In the genomic region with DNA sequence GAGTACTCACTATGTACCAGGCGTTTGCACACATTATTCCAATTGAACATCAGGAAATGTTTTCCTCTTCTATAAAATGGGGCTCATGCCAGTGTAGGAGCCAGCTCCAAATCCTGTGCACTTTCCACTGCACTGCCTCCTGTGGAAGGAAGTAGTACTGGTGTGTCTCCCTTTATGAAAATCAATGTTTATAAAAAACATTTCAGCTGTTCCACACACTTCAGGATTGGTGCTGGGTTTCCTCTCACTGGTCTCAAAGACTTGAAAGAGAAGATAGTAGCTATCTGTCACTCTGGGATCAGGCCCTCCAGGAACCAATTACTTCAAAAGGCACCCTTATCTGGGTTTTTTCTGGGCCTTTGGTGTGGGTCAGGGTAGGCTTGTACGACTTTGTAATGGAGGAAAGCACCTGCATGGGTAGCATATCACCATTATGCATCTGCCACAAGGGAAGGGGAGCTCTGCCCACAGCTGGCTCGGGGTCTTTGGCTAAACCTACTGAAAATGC, we compare ENCODE assay signal across 8 cellular contexts. TPM values are rescaled to one million over a fixed set of nuclear protein-coding genes. Genes with fewer than 3 reads are reported as not detected.
DNase-seq lines count a peak whose midpoint lies in the region; ATAC-seq and TF ChIP-seq lines count a peak whose summit lies in the region.

No MANE protein-coding gene starts in this region.

- no peak overlapping the region for H2AK9ac ChIP-seq in IMR-90 (replicated peaks; ENCODE audit: low read depth, low read length, poor library complexity)

- H3K9me3 Mint-ChIP-seq in CD14-positive monocyte: no peaks in the 10 kb centered on the region

- H2BK15ac ChIP-seq in IMR-90 (ENCODE audit: low read depth, low read length): no peak overlapping the region

- BruUV-seq in IMR-90 (replicated peaks; lab: Mats Ljungman, UMichigan): no TSS peak

- H3K27me3 ChIP-seq in IMR-90 (ENCODE audit: control insufficient read depth, insufficient read depth, low read length): no peaks in the 10 kb centered on the region

- H4K8ac ChIP-seq in IMR-90 (ENCODE audit: low read depth in 2 of 2, low read length in 2 of 2): no peak overlapping the region

- no peak overlapping the region for H3K4me2 ChIP-seq in IMR-90 (ENCODE audit: low read depth, low read length)

- no peak overlapping the region for H3K4me3 ChIP-seq in IMR-90 (ENCODE audit: insufficient read depth, low read depth, low read length)
- no peak overlapping the region for H3K4me3 ChIP-seq in astrocyte of the spinal cord (ENCODE audit: low read depth, low read length)

- no peak overlapping the region for H3K4ac ChIP-seq in IMR-90 (ENCODE audit: low read depth, low read length)

- intact Hi-C loops in CD14-positive monocyte (cut with micrococcal nuclease) (no loop called here), IMR-90 (cut with micrococcal nuclease) (no loop called here)

- POLR2A ChIA-PET in IMR-90 (lab: Charles Lee; ENCODE audit: unreplicated experiment): no interaction called here

- ATAC-seq in IMR-90 (ENCODE audit: low read depth) (peak; percentile 51; the same call in 1 of the 2 replicates), HG02981 (IDR thresholded peaks at IDR 0.05; ENCODE audit: unreplicated experiment) (no peak), HG03025 (IDR thresholded peaks at IDR 0.05; ENCODE audit: low FRiP score, unreplicated experiment) (no peak), GM18867 (IDR thresholded peaks at IDR 0.05; ENCODE audit: unreplicated experiment) (no peak)

- H3K4me1 ChIP-seq in IMR-90 (ENCODE audit: control insufficient read depth, insufficient read depth, low read length): peaks cover 5% of the 10 kb centered on the region; the same call in 1 of the 2 replicates

- H3K79me1 ChIP-seq in IMR-90 (ENCODE audit: low read depth in 1 of 2, low read length in 2 of 2): 0 out of 4 replicates have a peak, but pooled peaks cover 0 to 8% of the 10 kb centered on the region in 2 experiments

- H2AFZ ChIP-seq in IMR-90 (replicated peaks; ENCODE audit: low read length, poor library complexity): no peak overlapping the region

- DNase-seq in CD14-positive monocyte (ENCODE audit: low spot score): no peak
- DNase-seq in IMR-90: no peak
- no peak for DNase-seq in astrocyte of the spinal cord (ENCODE audit: low read depth, low spot score)
- peak; percentile 21 to 73 for DNase-seq in lung microvascular endothelial cell (ENCODE audit: low read depth in 2 of 2)
- no peak for DNase-seq in NCI-H1417 treated with DMSO at 0.1 percent for 48 hours (lab: John Stamatoyannopoulos, UW)

- H3K9me3 ChIP-seq in IMR-90 (ENCODE audit: control insufficient read depth, insufficient read depth, low read length): no peaks in the 10 kb centered on the region

- H3K23ac ChIP-seq in IMR-90 (ENCODE audit: low read depth, low read length): no peak overlapping the region

- H3K27ac Mint-ChIP-seq in CD14-positive monocyte: peak overlapping the region in 4 of 7 donors; percentile 54 to 77 (median 66)

- H3K9ac ChIP-seq in IMR-90 (ENCODE audit: low read depth, low read length): no peak overlapping the region

- no peak overlapping the region for H4K5ac ChIP-seq in IMR-90 (ENCODE audit: low read depth, low read length)

- no peak for TF ChIP-seq RAD21 in IMR-90 (IDR thresholded peaks at IDR 0.05; ENCODE audit: low read length)

- CTCF ChIA-PET in IMR-90 (lab: Yijun Ruan, JAX): interaction anchor here (0.5 to 1.2 kb wide), 3 partner anchors 9 to 15 kb away, joined by 3 to 4 read pairs (median 3); no protein-coding TSS in a partner anchor

- TF ChIP-seq POLR2A in IMR-90 (IDR thresholded peaks at IDR 0.05; ENCODE audit: low read depth, low read length): no peak

- H2BK5ac ChIP-seq in IMR-90 (ENCODE audit: low read depth, low read length, poor library complexity, severe bottlenecking): no peak overlapping the region

- peaks cover 30% of the 10 kb centered on the region for H3K36me3 ChIP-seq in IMR-90 (ENCODE audit: control insufficient read depth, insufficient read depth, low read length)

- H4K91ac ChIP-seq in IMR-90 (ENCODE audit: insufficient read depth, low read depth, low read length): no peak overlapping the region

- H3K4me3 Mint-ChIP-seq in CD14-positive monocyte: no peak overlapping the region

- H4K20me1 ChIP-seq in IMR-90 (ENCODE audit: insufficient read depth, low read length): no peaks in the 10 kb centered on the region

- no peak overlapping the region for H2AK5ac ChIP-seq in IMR-90 (ENCODE audit: low read depth, low read length)

- H3K27me3 Mint-ChIP-seq in CD14-positive monocyte (ENCODE audit: low read depth in 3 of 3): no peaks in the 10 kb centered on the region

- no peak overlapping the region for H3K14ac ChIP-seq in IMR-90 (replicated peaks; ENCODE audit: low read depth, low read length)

- peaks cover 6% of the 10 kb centered on the region; the same call in 1 of the 2 replicates for H3K9me1 ChIP-seq in IMR-90 (ENCODE audit: insufficient read depth, low read length)

- TF ChIP-seq CTCF in CD14-positive monocyte (IDR thresholded peaks at IDR 0.05) (peak; percentile 47), IMR-90 (conservative IDR thresholded peaks at IDR 0.05; ENCODE audit: low read depth, low read length) (peak; percentile 32; the same call in 1 of the 2 replicates), astrocyte of the spinal cord (IDR thresholded peaks at IDR 0.05; ENCODE audit: low read depth, low read length) (peak; percentile 53)

- H3K18ac ChIP-seq in IMR-90 (ENCODE audit: low read depth, low read length): no peak overlapping the region

- in situ Hi-C loops in IMR-90 (cut with MboI; ENCODE audit: low sequenced_read_pairs) (no loop called here), astrocyte of the spinal cord (cut with HindIII; ENCODE audit: low sequenced_read_pairs) (no loop called here)

- H3K56ac ChIP-seq in IMR-90 (ENCODE audit: extremely low read depth, insufficient read depth, low read length): no peak overlapping the region

- dilution Hi-C loops in IMR-90 (cut with HindIII; ENCODE audit: low sequenced_read_pairs, unreplicated experiment): no loop called here

- no peaks in the 10 kb centered on the region for H3K4me1 Mint-ChIP-seq in CD14-positive monocyte

- peaks cover 78 to 94% of the 10 kb centered on the region in 2 donors for H3K36me3 Mint-ChIP-seq in CD14-positive monocyte

- H3K27ac ChIP-seq in IMR-90 (ENCODE audit: insufficient read depth, low read length): no peak overlapping the region

- no CpG with 5 or more reads among the region's 3 CpGs for WGBS in IMR-90 (ENCODE audit: extremely low coverage in 2 of 2, insufficient read length in 1 of 2), 2 experiments

- no peak overlapping the region for H2BK20ac ChIP-seq in IMR-90 (ENCODE audit: low read depth, low read length)

- no peak overlapping the region for H2BK120ac ChIP-seq in IMR-90 (ENCODE audit: low read depth, low read length)

TF ChIP-seq in IMR-90, 13 proteins besides CTCF, POLR2A, EP300 and RAD21:
- TF ChIP-seq MXI1 (IDR thresholded peaks at IDR 0.05; ENCODE audit: borderline replicate concordance, low read depth, low read length): no peak
- TF ChIP-seq NFE2L2 (IDR thresholded peaks at IDR 0.05; ENCODE audit: low read depth, low read length): no peak
- TF ChIP-seq USF2 (IDR thresholded peaks at IDR 0.05; ENCODE audit: low read depth, low read length): no peak
- TF ChIP-seq FOS (IDR thresholded peaks at IDR 0.05; ENCODE audit: low read depth, low read length): no peak
- TF ChIP-seq ELK1 (IDR thresholded peaks at IDR 0.05; ENCODE audit: borderline replicate concordance, low read depth, low read length): no peak
- no peak for TF ChIP-seq RCOR1 (IDR thresholded peaks at IDR 0.05; ENCODE audit: insufficient replicate concordance, low read length)
- TF ChIP-seq SMC3 (IDR thresholded peaks at IDR 0.05; ENCODE audit: low read depth, low read length): no peak
- TF ChIP-seq CHD1 (IDR thresholded peaks at IDR 0.05; ENCODE audit: low read depth, low read length): no peak
- TF ChIP-seq RFX5 (IDR thresholded peaks at IDR 0.05; ENCODE audit: low read depth, low read length): no peak
- no peak for TF ChIP-seq MAZ (IDR thresholded peaks at IDR 0.05; ENCODE audit: borderline replicate concordance, low read depth, low read length)
- no peak for TF ChIP-seq MAFK (IDR thresholded peaks at IDR 0.05; ENCODE audit: low read depth, low read length)

RNA-seq across cellular contexts. Expression of gene RAB14, which starts 32.5 kb away (rescaled TPM):
- 10 to 100 TPM; 44.4 to 60.0 TPM for polyA plus RNA-seq in CD14-positive monocyte
- total RNA-seq in IMR-90 (2012; rRNA removed): 20.1 and 36.1 TPM in 2 replicates
- 22.8 and 29.3 TPM in 2 replicates for polyA plus RNA-seq in IMR-90 (2012; rRNA removed)
- 4.7 and 8.9 TPM in 2 replicates for polyA plus RNA-seq in IMR-90 (2012; cell fraction: cytosol; rRNA removed)
- polyA plus RNA-seq in IMR-90 (2012; cell fraction: nucleus; rRNA removed; ENCODE audit: low replicate concordance): 2.7 and 18.8 TPM in 2 replicates
- total RNA-seq in lung microvascular endothelial cell: 21.6 and 24.4 TPM in 2 replicates

Comparison
In these comparisons a context has a peak if more than half of its experiments do, and no peak if none do; other contexts are left out.
1. DNase-seq: peak in lung microvascular endothelial cell (2 of 2); none in CD14-positive monocyte (single experiment), IMR-90 (single experiment), astrocyte of the spinal cord (single experiment) and NCI-H1417 treated with DMSO at 0.1 percent for 48 hours (single experiment).
2. Peak in every context shown above with its lines, with median percentiles within 50 percentile points of each other: CTCF ChIP-seq.